26 cellular contexts compared by ENCODE assay signal in genomic region chrY:15404551-15404950, GRCh38.
"Had no signal": no experiment of that assay in that cellular context is flagged by ENCODE, and none has a peak within 500 bp of the region (broad histone marks: within the 10 kb centered on the region; RNA-seq: fewer than 3 reads in every experiment).

No MANE protein-coding gene starts in this region.

- H3K4me3 ChIP-seq: pancreas, psoas muscle, right lobe of liver, sigmoid colon, smooth muscle cell, spleen, suprapubic skin, testis, tibial nerve, upper lobe of left lung, vagina had no signal

- H3K27me3 ChIP-seq: neutrophil, pancreas, right lobe of liver, sigmoid colon, spleen, suprapubic skin, testis, tibial nerve, upper lobe of left lung, vagina had no signal

- H3K27ac ChIP-seq: neutrophil, pancreas, psoas muscle, right lobe of liver, sigmoid colon, spleen, suprapubic skin, testis, tibial nerve, upper lobe of left lung, vagina had no signal

- DNase-seq: naive thymus-derived CD8-positive, alpha-beta T cell; nephron progenitor cell; nucleus accumbens; pancreas; psoas muscle; right cardiac atrium; right lobe of liver; sigmoid colon; spleen; stimulated activated CD4-positive, alpha-beta T cell treated with anti-CD3 and anti-CD28 coated beads, Interleukin-12 subunit alpha, Interleukin-12 subunit beta, amount 100 ng/mL, for 4 hours; stimulated activated CD4-positive, alpha-beta T cell treated with anti-CD3 and anti-CD28 coated beads, Interleukin-1b, Interleukin-23, amount 100 ng/mL, for 48 hours; stimulated activated CD4-positive, alpha-beta T cell treated with anti-CD3 and anti-CD28 coated beads, Interleukin-4, amount 100 ng/mL, for 1 hour; stimulated activated CD4-positive, alpha-beta T cell treated with anti-CD3 and anti-CD28 coated beads, Interleukin-4, amount 100 ng/mL, for 4 hours; stimulated activated CD8-positive, alpha-beta memory T cell treated with anti-CD3 and anti-CD28 coated beads, Interleukin-4, amount 100 ng/mL, for 48 hours; stimulated activated naive CD4-positive, alpha-beta T cell; stimulated activated naive CD8-positive, alpha-beta T cell treated with anti-CD3 and anti-CD28 coated beads, Interleukin-15, amount 100 ng/mL, for 72 hours; stimulated activated naive CD8-positive, alpha-beta T cell treated with anti-CD3 and anti-CD28 coated beads, Interleukin-15, Interleukin-2, amounts not matched to agents 100 U/mL and 50 U/mL, for 24 hours; substantia nigra; testis; trophoblast cell; upper lobe of left lung had no signal

- H3K4me1 ChIP-seq: pancreas, psoas muscle, right lobe of liver, sigmoid colon, spleen, suprapubic skin, testis, tibial nerve, upper lobe of left lung, vagina had no signal

- H3K36me3 ChIP-seq: neutrophil, pancreas, right lobe of liver, sigmoid colon, spleen, suprapubic skin, tibial nerve, upper lobe of left lung, vagina had no signal

- H3K9me3 ChIP-seq: neutrophil, pancreas, psoas muscle, right lobe of liver, sigmoid colon, spleen, suprapubic skin, testis, tibial nerve, upper lobe of left lung, vagina had no signal
